In genomic region chr15:77419836-77420609, GRCh38 we compare ENCODE assay signal across 8 cellular contexts. TPM values are rescaled to one million over a fixed set of nuclear protein-coding genes. Genes with fewer than 3 reads are reported as not detected.
A peak's percentile ranks its signal among the peaks of the same experiment; 100 is the strongest.
DNase-seq lines count a peak whose midpoint lies in the region; ATAC-seq and TF ChIP-seq lines count a peak whose summit lies in the region.

PEAK1 (minus strand) TSS chr15:77420104; CDS start chr15:77181926, 238,178 bp downstream.

- H3K9me3 Mint-ChIP-seq in activated T-cell treated with anti-CD3 and anti-CD28 coated beads, Interleukin-2, amount 50 U/mL, for 4 hours = no peaks in the 10 kb centered on the region

- peak within 1 kb of the TSS; percentile 98 for H3K4me3 Mint-ChIP-seq in activated T-cell treated with anti-CD3 and anti-CD28 coated beads, Interleukin-2, amount 50 U/mL, for 4 hours

- in situ Hi-C loops in Panc1 (cut with HindIII; ENCODE audit: low pct_unique_long_range_greater_than_20kb, low sequenced_read_pairs) = no loop called here

- H2AFZ ChIP-seq in KMS-11 (ENCODE audit: low read depth) = peak within 1 kb of the TSS; percentile 99

- peak within 1 kb of the TSS; percentile 89 for H3K4me2 ChIP-seq in KMS-11

- 0 to 1% methylated on average over 50 to 92 of the region's 92 CpGs for WGBS in esophagus, 2 donors

- H3K9ac ChIP-seq in KMS-11 = peak within 1 kb of the TSS; percentile 70
- peak within 1 kb of the TSS; percentile 86 for H3K9ac ChIP-seq in muscle layer of colon (ENCODE audit: low read length)

- H3K9me3 ChIP-seq in Panc1 (ENCODE audit: control insufficient read depth, insufficient read depth, low read depth, low read length) (no peaks in the 10 kb centered on the region), esophagus (ENCODE audit: control insufficient read depth in 2 of 2, insufficient read depth in 1 of 2, low read depth in 1 of 2, low read length in 1 of 2) (no peaks in the 10 kb centered on the region), muscle layer of colon (ENCODE audit: low read length) (no peaks in the 10 kb centered on the region)

- DNase-seq in DMS79 (lab: John Stamatoyannopoulos, UW) (peak; percentile 85), Panc1 (ENCODE audit: low read depth, low spot score) (peak; percentile 90)
- peak; percentile 100 for DNase-seq in activated T-cell treated with anti-CD3 and anti-CD28 coated beads, Interleukin-2, amount 50 U/mL, for 4 hours
- peak; percentile 98 to 100 for DNase-seq in stimulated activated CD8-positive, alpha-beta memory T cell treated with anti-CD3 and anti-CD28 coated beads, Interleukin-7, amount 100 ng/mL, for 1 hour (ENCODE audit: low read depth in 2 of 2)

- POLR2A ChIA-PET in Panc1 (lab: Charles Lee) = interaction anchor here (0.6 kb wide), 1 partner anchor 546 kb away, joined by 3 read pairs; no protein-coding TSS in a partner anchor

- no peaks in the 10 kb centered on the region for H3K27me3 Mint-ChIP-seq in activated T-cell treated with anti-CD3 and anti-CD28 coated beads, Interleukin-2, amount 50 U/mL, for 4 hours (ENCODE audit: low read depth)

- H3K4me3 ChIP-seq in KMS-11 (IDR thresholded peaks at IDR 0.05; ENCODE audit: insufficient read depth, low read depth, low read length) = no peak within 1 kb of the TSS
- peak within 1 kb of the TSS; percentile 83 to 85 for H3K4me3 ChIP-seq in Panc1 (ENCODE audit: low read depth in 2 of 2, low read length in 2 of 2)
- peak within 1 kb of the TSS; percentile 88 to 99 for H3K4me3 ChIP-seq in esophagus (ENCODE audit: low read depth in 1 of 2, low read length in 2 of 2)
- peak within 1 kb of the TSS; percentile 72 to 89 for H3K4me3 ChIP-seq in muscle layer of colon (ENCODE audit: low read depth in 1 of 2, low read length in 2 of 2)

- peak; percentile 92 for ATAC-seq in GM21737 (IDR thresholded peaks at IDR 0.05; ENCODE audit: unreplicated experiment)
- peak; percentile 97 for ATAC-seq in Panc1
- ATAC-seq in activated T-cell treated with anti-CD3 and anti-CD28 coated beads, Interleukin-2, amount 50 U/mL, for 4 hours = peak; percentile 97

- no TSS peak for BruUV-seq in Panc1 (replicated peaks; lab: Mats Ljungman, UMichigan)

- H3K36me3 Mint-ChIP-seq in activated T-cell treated with anti-CD3 and anti-CD28 coated beads, Interleukin-2, amount 50 U/mL, for 4 hours (ENCODE audit: insufficient read depth) = peaks cover 6% of the 10 kb centered on the region

- H3K36me3 ChIP-seq in KMS-11 (ENCODE audit: insufficient read depth) = no peaks in the 10 kb centered on the region
- no peaks in the 10 kb centered on the region for H3K36me3 ChIP-seq in Panc1 (ENCODE audit: control insufficient read depth, insufficient read depth, low read length)
- no peaks in the 10 kb centered on the region for H3K36me3 ChIP-seq in esophagus (ENCODE audit: control insufficient read depth in 2 of 2, insufficient read depth in 2 of 2, low read length in 1 of 2)
- no peaks in the 10 kb centered on the region for H3K36me3 ChIP-seq in muscle layer of colon (ENCODE audit: insufficient read depth, low read length)

- TF ChIP-seq CTCF in KMS-11 (conservative IDR thresholded peaks at IDR 0.05; ENCODE audit: low read depth, low read length) (no peak), Panc1 (IDR thresholded peaks at IDR 0.05) (peak; percentile 33)

- H3K4me1 ChIP-seq in KMS-11 (ENCODE audit: low read depth, poor library complexity, severe bottlenecking) (peaks cover 6% of the 10 kb centered on the region), Panc1 (ENCODE audit: control insufficient read depth, insufficient read depth, low read length) (peaks cover 45% of the 10 kb centered on the region), esophagus (ENCODE audit: control insufficient read depth in 2 of 2, insufficient read depth in 2 of 2, low read length in 1 of 2) (no peaks in the 10 kb centered on the region), muscle layer of colon (ENCODE audit: insufficient read depth, low read length) (peaks cover 29% of the 10 kb centered on the region)

- H3K27ac ChIP-seq in KMS-11 (peak within 1 kb of the TSS; percentile 78), Panc1 (ENCODE audit: low read length) (peak within 1 kb of the TSS; percentile 99), esophagus (ENCODE audit: low read depth in 2 of 2, low read length in 1 of 2) (peak within 1 kb of the TSS; percentile 94 to 96), muscle layer of colon (ENCODE audit: low read depth, low read length) (peak within 1 kb of the TSS; percentile 77)

- CTCF ChIA-PET in Panc1 (lab: Charles Lee) = no interaction called here

- H3K79me2 ChIP-seq in KMS-11 (ENCODE audit: insufficient read depth, low read depth) = peaks cover 23% of the 10 kb centered on the region; the same call in 1 of the 2 replicates

- intact Hi-C loops in Panc1 (cut with micrococcal nuclease; ENCODE audit: unreplicated experiment) = no loop called here

- H4K20me1 ChIP-seq in KMS-11 (ENCODE audit: insufficient read depth) = no peaks in the 10 kb centered on the region

- H3K4me1 Mint-ChIP-seq in activated T-cell treated with anti-CD3 and anti-CD28 coated beads, Interleukin-2, amount 50 U/mL, for 4 hours (ENCODE audit: low read depth) = peaks cover 50% of the 10 kb centered on the region

- H3K27me3 ChIP-seq in KMS-11 (ENCODE audit: insufficient read depth, low read depth) (no peaks in the 10 kb centered on the region), Panc1 (ENCODE audit: control insufficient read depth, insufficient read depth, low read length) (no peaks in the 10 kb centered on the region), esophagus (ENCODE audit: control insufficient read depth in 1 of 2, insufficient read depth in 2 of 2, low read length in 2 of 2) (no peaks in the 10 kb centered on the region), muscle layer of colon (ENCODE audit: control insufficient read depth in 1 of 2, insufficient read depth in 2 of 2, low read length in 2 of 2) (no peaks in the 10 kb centered on the region)

RNA-seq across cellular contexts. Expression of gene PEAK1, which starts in this region (rescaled TPM):
- total RNA-seq in Panc1 (2021; ENCODE audit: unreplicated experiment) = 58.7 TPM
- polyA plus RNA-seq in Panc1 (2012; ENCODE audit: insufficient read length) = 19.9 TPM
- total RNA-seq in activated T-cell treated with anti-CD3 and anti-CD28 coated beads, Interleukin-2, amount 50 U/mL, for 4 hours = 10 to 100 TPM; 15.5 to 23.1 (median 21.2) TPM
- 1 to 10 TPM; 1.9 to 3.6 TPM for polyA plus RNA-seq in esophagus
